19 cellular contexts compared by ENCODE assay signal in the genomic region with DNA sequence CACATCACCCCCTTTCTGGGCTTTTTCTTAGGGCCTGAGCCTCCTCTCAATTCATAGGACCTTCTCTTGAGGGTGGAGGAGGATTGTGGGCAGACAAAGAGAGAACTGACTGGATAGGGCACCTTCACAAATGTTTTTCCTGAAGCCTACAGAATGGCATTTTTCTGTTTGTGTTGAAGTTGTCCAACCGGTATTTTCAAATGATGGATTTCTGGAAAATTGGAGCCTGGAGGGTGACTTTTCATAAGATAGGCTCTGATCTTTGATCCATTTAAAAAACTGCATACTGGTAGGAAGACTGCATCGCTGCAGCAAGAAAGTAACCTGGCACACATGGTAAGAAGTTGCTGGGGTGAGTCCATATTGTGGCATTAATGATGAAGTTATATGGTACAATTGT.
"Had no signal": no experiment of that assay in that cellular context is flagged by ENCODE, and none has a peak within 500 bp of the region (broad histone marks: within the 10 kb centered on the region; RNA-seq: fewer than 3 reads in every experiment).

No MANE protein-coding gene starts in this region.

- H3K36me3 Mint-ChIP-seq: brain had no signal

- H3K27me3 Mint-ChIP-seq: activated naive CD8-positive, alpha-beta T cell; brain had no signal

- DNase-seq: activated CD4-positive, alpha-beta T cell treated with anti-CD3 and anti-CD28 coated beads, Interleukin-2, amount 10 ng/mL, durations not matched to agents 24 days and 14 days; activated CD4-positive, CD25-positive, alpha-beta regulatory T cell; activated CD8-positive, alpha-beta memory T cell treated with anti-CD3 and anti-CD28 coated beads for 24 hours; activated gamma-delta T cell treated with Interleukin-2 at 50 U/mL for 16 hours; amygdala; central memory CD4-positive, alpha-beta T cell; colonic mucosa; esophagus squamous epithelium; hippocampal formation; kidney; left lung; mammary epithelial cell; nephron progenitor cell; stimulated activated CD4-positive, alpha-beta T cell treated with anti-CD3 and anti-CD28 coated beads, Interleukin-1b, Interleukin-23, amount 100 ng/mL, for 48 hours; tibial artery had no signal

- ATAC-seq: sciatic nerve had no signal

- H3K4me3 Mint-ChIP-seq: activated CD4-positive, alpha-beta T cell treated with anti-CD3 and anti-CD28 coated beads, Interleukin-2, amount 10 ng/mL, durations not matched to agents 24 days and 14 days; activated naive CD8-positive, alpha-beta T cell; brain; nephron progenitor cell; T-helper 2 cell treated with Interferon-gamma antibody and Interleukin-4, amounts not matched to agents 5 μg/mL and 100 μg/mL, for 36 hours had no signal

- H3K27ac Mint-ChIP-seq: activated CD4-positive, alpha-beta T cell treated with anti-CD3 and anti-CD28 coated beads, Interleukin-2, amount 10 ng/mL, durations not matched to agents 24 days and 14 days; activated naive CD8-positive, alpha-beta T cell; nephron progenitor cell; T-helper 2 cell treated with Interferon-gamma antibody and Interleukin-4, amounts not matched to agents 5 μg/mL and 100 μg/mL, for 36 hours had no signal
